In the genomic region with DNA sequence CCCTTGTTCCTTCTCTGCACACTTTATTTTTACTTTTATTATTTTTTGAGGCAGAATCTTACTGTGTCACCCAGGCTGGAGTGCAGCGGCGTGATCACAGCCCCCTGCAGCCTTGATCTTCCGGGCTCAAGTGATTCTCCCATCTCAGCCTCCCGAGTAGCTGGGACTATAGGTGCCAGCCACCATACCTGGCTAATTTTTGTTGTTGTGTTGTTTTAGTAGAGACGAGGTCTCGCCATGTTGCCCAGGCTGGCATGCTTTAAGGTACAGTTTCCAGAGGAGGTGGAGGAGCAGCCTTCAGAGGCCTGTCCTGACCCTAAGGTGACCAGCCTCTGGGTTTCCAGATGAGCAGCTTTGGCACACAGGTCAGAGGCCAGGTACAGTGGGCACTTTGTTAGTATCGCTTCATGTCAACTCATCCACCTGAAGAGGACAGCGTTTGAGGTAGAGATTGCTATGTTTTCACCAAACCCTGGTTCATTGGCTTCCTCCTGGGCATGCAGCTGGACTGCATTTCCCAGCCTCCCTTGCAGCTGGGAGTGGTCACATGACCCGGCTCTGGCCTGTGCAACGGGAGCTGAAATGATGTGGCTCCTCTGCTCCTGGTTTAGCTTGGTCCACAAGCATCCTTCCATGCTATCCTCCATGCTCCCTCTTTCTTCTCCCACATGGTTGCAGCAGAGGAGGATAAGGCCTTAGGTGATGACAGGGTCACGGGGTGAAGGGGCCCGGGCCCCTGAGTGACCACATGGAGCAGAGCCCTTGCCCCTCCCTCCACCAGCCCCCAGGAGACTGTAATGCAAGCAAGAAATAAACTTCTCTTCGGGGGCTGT, we compare ENCODE assay signal across 8 cellular contexts.
DNase-seq lines count a peak whose midpoint lies in the region; TF ChIP-seq lines count a peak whose summit lies in the region.

No MANE protein-coding gene starts in this region.

- no peaks in the 10 kb centered on the region for H3K36me3 ChIP-seq in osteoblast (ENCODE audit: insufficient read depth, low read length)
- no peaks in the 10 kb centered on the region for H3K36me3 ChIP-seq in CD8-positive, alpha-beta memory T cell (ENCODE audit: insufficient read depth, low read length)

- CTCF ChIA-PET in CD8-positive, alpha-beta memory T cell (lab: Charles Lee) = interaction anchor here (1.3 to 1.5 kb wide), 2 partner anchors 9 to 28 kb away, joined by 3 read pairs; no protein-coding TSS in a partner anchor

- H3K4me2 ChIP-seq in osteoblast (ENCODE audit: insufficient read depth, low read length) = no peak overlapping the region

- H3K27ac ChIP-seq in dorsolateral prefrontal cortex = peak overlapping the region in 56 of 59 donors; percentile 16 to 99 (median 95)
- peak overlapping the region; percentile 3 for H3K27ac ChIP-seq in osteoblast (ENCODE audit: low read depth, low read length)
- no peak overlapping the region for H3K27ac ChIP-seq in CD8-positive, alpha-beta memory T cell (ENCODE audit: low read depth, low read length)

- no peak overlapping the region for H3K4me3 Mint-ChIP-seq in CD8-positive, alpha-beta memory T cell

- H3K4me1 ChIP-seq in osteoblast (ENCODE audit: insufficient read depth, low read length) = peaks cover 62% of the 10 kb centered on the region
- H3K4me1 ChIP-seq in CD8-positive, alpha-beta memory T cell (ENCODE audit: insufficient read depth, low read length) = peaks cover 17% of the 10 kb centered on the region

- no peaks in the 10 kb centered on the region for H3K79me2 ChIP-seq in osteoblast (ENCODE audit: insufficient read depth, low read length)

- POLR2A ChIA-PET in CD8-positive, alpha-beta memory T cell (lab: Charles Lee) = no interaction called here

- peaks cover 0 to 3% of the 10 kb centered on the region in 2 donors for H3K27me3 Mint-ChIP-seq in CD8-positive, alpha-beta memory T cell

- H3K27ac Mint-ChIP-seq in CD8-positive, alpha-beta memory T cell = no peak overlapping the region

- H3K4me1 Mint-ChIP-seq in CD8-positive, alpha-beta memory T cell = peaks cover 9 to 16% (median 11%) of the 10 kb centered on the region in 3 donors

- H3K4me3 ChIP-seq in dorsolateral prefrontal cortex (no peak overlapping the region), osteoblast (ENCODE audit: insufficient read depth, low read length) (no peak overlapping the region)
- no peak overlapping the region for H3K4me3 ChIP-seq in CD8-positive, alpha-beta memory T cell (ENCODE audit: low read length)

- H4K20me1 ChIP-seq in osteoblast (ENCODE audit: insufficient read depth, low read length) = no peaks in the 10 kb centered on the region

- peak; percentile 58 for DNase-seq in ELR (ENCODE audit: low read depth)
- peak; percentile 37 for DNase-seq in NAMALWA (ENCODE audit: low spot score)
- DNase-seq in dorsolateral prefrontal cortex = peak in 8 of 10 donors; percentile 53 to 87 (median 82)
- no peak for DNase-seq in osteoblast (ENCODE audit: insufficient read length, low spot score, missing footprints)
- no peak for DNase-seq in amniotic stem cell (lab: John Stamatoyannopoulos, UW)
- DNase-seq in activated naive CD4-positive, alpha-beta T cell treated with anti-CD3 and anti-CD28 coated beads, Interleukin-2, amount 50 U/mL, for 16 hours = no peak
- DNase-seq in CD8-positive, alpha-beta memory T cell = no peak
- DNase-seq in mucosa of gallbladder (ENCODE audit: low spot score) = no peak

- intact Hi-C loops in dorsolateral prefrontal cortex (cut with DNase I) = loop anchor here in 1 of 2 donors (5.0 kb wide), 1 partner anchor 65 kb away; no protein-coding TSS in a partner anchor

- H3K9me3 Mint-ChIP-seq in CD8-positive, alpha-beta memory T cell = no peaks in the 10 kb centered on the region

- TF ChIP-seq CTCF in dorsolateral prefrontal cortex (IDR thresholded peaks at IDR 0.05 in 54 of 56, conservative IDR thresholded peaks at IDR 0.05 in 2 of 56; ENCODE audit: low read depth in 1 of 56, partially characterized antibody in 56 of 56) = no peak
- no peak for TF ChIP-seq CTCF in osteoblast (IDR thresholded peaks at IDR 0.05; ENCODE audit: extremely low read depth, low read depth, low read length)

- peak overlapping the region; percentile 2 for H2AFZ ChIP-seq in osteoblast (ENCODE audit: low read length)

- H3K9me3 ChIP-seq in osteoblast (ENCODE audit: low read depth, low read length) = no peaks in the 10 kb centered on the region
- H3K9me3 ChIP-seq in CD8-positive, alpha-beta memory T cell (ENCODE audit: low read length) = no peaks in the 10 kb centered on the region

- H3K27me3 ChIP-seq in dorsolateral prefrontal cortex (no peaks in the 10 kb centered on the region), osteoblast (ENCODE audit: insufficient read depth, low read length) (no peaks in the 10 kb centered on the region)
- H3K27me3 ChIP-seq in CD8-positive, alpha-beta memory T cell (ENCODE audit: insufficient read depth, low read length, poor library complexity, severe bottlenecking) = no peaks in the 10 kb centered on the region

- H3K36me3 Mint-ChIP-seq in CD8-positive, alpha-beta memory T cell = no peaks in the 10 kb centered on the region

Comparison
In these comparisons a context has a peak if more than half of its experiments do, and no peak if none do; other contexts are left out.
1. DNase-seq: peak in ELR (single experiment), NAMALWA (single experiment) and dorsolateral prefrontal cortex (8 of 10); none in osteoblast (single experiment), amniotic stem cell (single experiment), activated naive CD4-positive, alpha-beta T cell treated with anti-CD3 and anti-CD28 coated beads, Interleukin-2, amount 50 U/mL, for 16 hours (single experiment), CD8-positive, alpha-beta memory T cell (0 of 5) and mucosa of gallbladder (single experiment).